ENCODE assay signal across 1 cellular context in genomic region chr10:80988755-80989154, GRCh38.
TF ChIP-seq lines count a peak whose summit lies in the region.

No MANE protein-coding gene starts in this region.

TF ChIP-seq in GM12878, 131 proteins besides CTCF, POLR2A, EP300 and RAD21 (continued from another document):
- TF ChIP-seq ZNF687 (IDR thresholded peaks at IDR 0.05) (no peak), HDAC6 (IDR thresholded peaks at IDR 0.05; ENCODE audit: unreplicated experiment) (no peak), CBFB (IDR thresholded peaks at IDR 0.05; ENCODE audit: low read depth) (no peak), CHD1 (IDR thresholded peaks at IDR 0.05; ENCODE audit: low read depth, low read length) (no peak), ZBTB40 (IDR thresholded peaks at IDR 0.05; ENCODE audit: borderline replicate concordance) (no peak), ZZZ3 (IDR thresholded peaks at IDR 0.05; ENCODE audit: control insufficient read depth, insufficient read length, low read depth) (no peak), LARP7 (IDR thresholded peaks at IDR 0.05) (no peak), PBX3 (IDR thresholded peaks at IDR 0.05; ENCODE audit: insufficient replicate concordance, low read depth, low read length) (no peak), YY1 (IDR thresholded peaks at IDR 0.05; ENCODE audit: low read depth, low read length) (no peak), PAX5 (IDR thresholded peaks at IDR 0.05; ENCODE audit: borderline replicate concordance, low read depth, low read length) (no peak), MYC (IDR thresholded peaks at IDR 0.05; ENCODE audit: insufficient read depth, insufficient read length, insufficient replicate concordance, low read length, severe bottlenecking) (no peak)
